In genomic region chr22:44293034-44293433, GRCh38 we compare ENCODE assay signal across 2 cellular contexts.
TF ChIP-seq lines count a peak whose summit lies in the region.

No MANE protein-coding gene starts in this region.

TF ChIP-seq in H1, 55 proteins besides CTCF, POLR2A, EP300 and RAD21:
- TF ChIP-seq SRF (IDR thresholded peaks at IDR 0.05; ENCODE audit: low read depth, low read length) (no peak), SIRT6 (IDR thresholded peaks at IDR 0.05; ENCODE audit: low read length) (no peak), RNF2 (IDR thresholded peaks at IDR 0.05; ENCODE audit: borderline replicate concordance, low read depth, low read length, missing control alignments, poor library complexity, severe bottlenecking) (no peak), GTF2F1 (IDR thresholded peaks at IDR 0.05; ENCODE audit: borderline replicate concordance, low read depth, low read length) (no peak), HDAC2 (IDR thresholded peaks at IDR 0.05; ENCODE audit: borderline replicate concordance in 1 of 2, low read depth in 2 of 2, low read length in 2 of 2) (no peak), SP4 (IDR thresholded peaks at IDR 0.05; ENCODE audit: low read length) (no peak), TAF1 (IDR thresholded peaks at IDR 0.05; ENCODE audit: low read depth, low read length) (no peak), BCL11A (IDR thresholded peaks at IDR 0.05; ENCODE audit: low read depth in 2 of 2, low read length in 2 of 2) (no peak), GABPA (IDR thresholded peaks at IDR 0.05; ENCODE audit: borderline replicate concordance, insufficient read depth, low read length) (no peak)
TF ChIP-seq in H1: peak in this region for 0.

TF ChIP-seq in SK-N-SH treated with all-trans-retinoic acid at 6 μM for 48 hours, 23 proteins besides CTCF, POLR2A, EP300 and RAD21:
- TF ChIP-seq OSR1 (CRISPR knock-in tag; IDR thresholded peaks at IDR 0.05) (no peak), PATZ1 (CRISPR knock-in tag; IDR thresholded peaks at IDR 0.05; ENCODE audit: borderline replicate concordance) (no peak), CSDC2 (CRISPR knock-in tag; IDR thresholded peaks at IDR 0.05) (no peak), BACH2 (CRISPR knock-in tag; IDR thresholded peaks at IDR 0.05; ENCODE audit: borderline replicate concordance) (no peak), RARB (CRISPR knock-in tag; IDR thresholded peaks at IDR 0.05) (no peak), ISL1 (CRISPR knock-in tag; IDR thresholded peaks at IDR 0.05) (no peak), CSRNP3 (CRISPR knock-in tag; IDR thresholded peaks at IDR 0.05) (no peak), PPARA (CRISPR knock-in tag; IDR thresholded peaks at IDR 0.05; ENCODE audit: borderline replicate concordance) (no peak), ZNF565 (CRISPR knock-in tag; conservative IDR thresholded peaks at IDR 0.05; ENCODE audit: low read depth) (no peak)
